ENCODE assay signal across 26 cellular contexts in the genomic region with DNA sequence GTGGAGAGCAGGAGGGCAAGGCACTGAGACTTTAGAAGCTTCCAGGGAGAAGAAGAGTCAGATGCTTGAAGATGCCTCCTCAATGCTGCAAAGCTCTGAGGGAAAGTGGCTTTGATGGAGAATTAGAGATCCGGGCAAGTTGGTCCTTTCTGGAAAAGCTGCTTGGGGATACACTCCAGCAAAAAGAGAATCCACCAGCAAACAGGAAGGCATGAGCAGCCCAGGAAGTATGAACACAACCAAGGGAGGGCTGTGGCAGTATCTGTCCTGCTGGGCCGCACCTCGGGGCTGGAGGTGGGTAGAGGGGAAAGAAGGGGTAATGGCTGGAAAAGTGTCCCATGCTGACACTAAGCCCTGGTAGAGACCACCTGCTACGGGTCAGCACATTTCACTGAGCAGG. TPM values are rescaled to one million over a fixed set of nuclear protein-coding genes. Genes with fewer than 3 reads are reported as not detected.
A peak's percentile ranks its signal among the peaks of the same experiment; 100 is the strongest.
DNase-seq lines count a peak whose midpoint lies in the region; ATAC-seq and TF ChIP-seq lines count a peak whose summit lies in the region.
"Had no signal": no experiment of that assay in that cellular context is flagged by ENCODE, and none has a peak within 500 bp of the region (broad histone marks: within the 10 kb centered on the region; RNA-seq: fewer than 3 reads in every experiment).

No MANE protein-coding gene starts in this region.

- H3K9me3 ChIP-seq in HEK293 (ENCODE audit: control insufficient read depth, insufficient read depth, low read depth, low read length) (no peaks in the 10 kb centered on the region), PC-9 (ENCODE audit: insufficient read depth, low read depth) (no peaks in the 10 kb centered on the region)
- H3K9me3 ChIP-seq: sigmoid colon had no signal

- H3K27me3 Mint-ChIP-seq in T-helper 1 cell treated with Interleukin-12 subunit alpha and Interleukin-12 subunit beta and Interleukin-4 antibody, amounts not matched to agents 30 μg/mL and 1 μg/mL, for 36 hours (ENCODE audit: low read depth): no peaks in the 10 kb centered on the region
- H3K27me3 Mint-ChIP-seq in neural crest cell (ENCODE audit: low read depth): peaks cover 2% of the 10 kb centered on the region
- H3K27me3 Mint-ChIP-seq: B cell; stimulated activated naive CD8-positive, alpha-beta T cell treated with anti-CD3 and anti-CD28 coated beads, Interleukin-15, Interleukin-2, amounts not matched to agents 100 ng/mL and 50 ng/mL, for 24 hours; type B pancreatic cell had no signal

- CTCF ChIA-PET in HEK293 (lab: Yijun Ruan, JAX) (interaction anchor here (0.5 kb wide), 1 partner anchor 1468 kb away, joined by 3 read pairs; no protein-coding TSS in a partner anchor), PC-9 (lab: Charles Lee) (no interaction called here)

- no peak for TF ChIP-seq CTCF in HEK293 (tag by site-specific recombination; IDR thresholded peaks at IDR 0.05)
- no peak for TF ChIP-seq CTCF in neural crest cell (conservative IDR thresholded peaks at IDR 0.05)
- no peak for TF ChIP-seq CTCF in PC-9 (conservative IDR thresholded peaks at IDR 0.05)

- POLR2A ChIA-PET in HEK293 (lab: Yijun Ruan, JAX): interaction anchor here (0.6 kb wide), 1 partner anchor 23 kb away, joined by 7 read pairs; no protein-coding TSS in a partner anchor
- POLR2A ChIA-PET in PC-9 (lab: Charles Lee; ENCODE audit: unreplicated experiment): no interaction called here

- peaks cover 3% of the 10 kb centered on the region; the same call in 1 of the 2 replicates for H3F3A ChIP-seq in PC-9 (ENCODE audit: insufficient read depth, low read depth)

- DNase-seq in T-helper 1 cell: no peak
- no peak for DNase-seq in caudate nucleus (lab: John Stamatoyannopoulos, UW)
- no peak for DNase-seq in neural crest cell (ENCODE audit: low read depth, low spot score)
- DNase-seq in NCI-H774 (lab: John Stamatoyannopoulos, UW): no peak
- no peak for DNase-seq in PC-9
- DNase-seq in left lobe of liver (ENCODE audit: low spot score): no peak
- DNase-seq: 8988T; activated CD4-positive, CD25-positive, alpha-beta regulatory T cell; activated CD8-positive, alpha-beta memory T cell treated with anti-CD3 and anti-CD28 coated beads, Interleukin-2, amount 50 U/mL, for 48 hours; GOT3; heart right ventricle; Karpas-422; NCI-H1048; NCI-H2081 treated with DMSO at 0.1 percent for 48 hours; SHP77; stimulated activated CD4-positive, alpha-beta T cell treated with anti-CD3 and anti-CD28 coated beads, Interleukin-1b, Interleukin-23, amount 100 ng/mL, for 48 hours had no signal

- H3K4me1 ChIP-seq in HEK293 (ENCODE audit: control insufficient read depth, insufficient read depth, low read length): peaks cover 4% of the 10 kb centered on the region; the same call in 1 of the 2 replicates
- H3K4me1 ChIP-seq in PC-9 (replicated peaks; ENCODE audit: insufficient read depth): peaks cover 8% of the 10 kb centered on the region

- peaks cover 8% of the 10 kb centered on the region for H3K9me3 Mint-ChIP-seq in T-helper 1 cell treated with Interleukin-12 subunit alpha and Interleukin-12 subunit beta and Interleukin-4 antibody, amounts not matched to agents 30 μg/mL and 1 μg/mL, for 36 hours
- H3K9me3 Mint-ChIP-seq in neural crest cell: peaks cover 5% of the 10 kb centered on the region
- H3K9me3 Mint-ChIP-seq: stimulated activated naive CD8-positive, alpha-beta T cell treated with anti-CD3 and anti-CD28 coated beads, Interleukin-15, Interleukin-2, amounts not matched to agents 100 ng/mL and 50 ng/mL, for 24 hours had no signal

- no peak for ATAC-seq in left lobe of liver
- ATAC-seq: heart right ventricle had no signal

- no peaks in the 10 kb centered on the region for H3K27me3 ChIP-seq in PC-9 (ENCODE audit: insufficient read depth, low read depth)
- H3K27me3 ChIP-seq: heart right ventricle, sigmoid colon had no signal

- intact Hi-C loops in PC-9 (cut with micrococcal nuclease; ENCODE audit: unreplicated experiment): no loop called here

- H3K9me2 ChIP-seq in PC-9 (ENCODE audit: insufficient read depth): no peaks in the 10 kb centered on the region

- H3K27ac Mint-ChIP-seq in T-helper 1 cell treated with Interleukin-12 subunit alpha and Interleukin-12 subunit beta and Interleukin-4 antibody, amounts not matched to agents 30 μg/mL and 1 μg/mL, for 36 hours: peak overlapping the region; percentile 96
- H3K27ac Mint-ChIP-seq in neural crest cell (ENCODE audit: unreplicated experiment): peak overlapping the region; percentile 28
- H3K27ac Mint-ChIP-seq: B cell; stimulated activated naive CD8-positive, alpha-beta T cell treated with anti-CD3 and anti-CD28 coated beads, Interleukin-15, Interleukin-2, amounts not matched to agents 100 ng/mL and 50 ng/mL, for 24 hours; type B pancreatic cell had no signal

- peaks cover 0 to 26% of the 10 kb centered on the region in 2 experiments; a peak in 1 of 3 replicates for H3K36me3 ChIP-seq in HEK293 (ENCODE audit: control insufficient read depth in 2 of 2, insufficient read depth in 1 of 2, low read length in 2 of 2)
- no peaks in the 10 kb centered on the region for H3K36me3 ChIP-seq in PC-9 (ENCODE audit: low read depth)

- H3K4me2 ChIP-seq in PC-9: no peak overlapping the region

- no peak overlapping the region for H3K4me3 ChIP-seq in HEK293 (ENCODE audit: low read depth, low read length)
- H3K4me3 ChIP-seq in PC-9: no peak overlapping the region
- H3K4me3 ChIP-seq: coronary artery, heart right ventricle, lung had no signal

- no peak overlapping the region for H2AFZ ChIP-seq in PC-9
- H2AFZ ChIP-seq: parathyroid adenoma had no signal

- BruUV-seq in PC-9 (replicated peaks; lab: Mats Ljungman, UMichigan): no TSS peak

- H3K36me3 Mint-ChIP-seq in T-helper 1 cell treated with Interleukin-12 subunit alpha and Interleukin-12 subunit beta and Interleukin-4 antibody, amounts not matched to agents 30 μg/mL and 1 μg/mL, for 36 hours (ENCODE audit: low read depth): peaks cover 17% of the 10 kb centered on the region
- peaks cover 33% of the 10 kb centered on the region for H3K36me3 Mint-ChIP-seq in neural crest cell (ENCODE audit: low read depth)

- H3K4me1 Mint-ChIP-seq in T-helper 1 cell treated with Interleukin-12 subunit alpha and Interleukin-12 subunit beta and Interleukin-4 antibody, amounts not matched to agents 30 μg/mL and 1 μg/mL, for 36 hours (ENCODE audit: low read depth): peaks cover 31% of the 10 kb centered on the region
- peaks cover 35% of the 10 kb centered on the region for H3K4me1 Mint-ChIP-seq in neural crest cell

- no peak overlapping the region for H3K4me3 Mint-ChIP-seq in T-helper 1 cell treated with Interleukin-12 subunit alpha and Interleukin-12 subunit beta and Interleukin-4 antibody, amounts not matched to agents 30 μg/mL and 1 μg/mL, for 36 hours
- peak overlapping the region; percentile 74 for H3K4me3 Mint-ChIP-seq in neural crest cell
- H3K4me3 Mint-ChIP-seq: B cell; stimulated activated naive CD8-positive, alpha-beta T cell treated with anti-CD3 and anti-CD28 coated beads, Interleukin-15, Interleukin-2, amounts not matched to agents 100 ng/mL and 50 ng/mL, for 24 hours; type B pancreatic cell had no signal

- H3K27ac ChIP-seq in HEK293 (ENCODE audit: extremely low read depth, low read depth, low read length) (no peak overlapping the region), caudate nucleus (ENCODE audit: low read depth, low read length) (peak overlapping the region; percentile 88), PC-9 (no peak overlapping the region)
- H3K27ac ChIP-seq: coronary artery, parathyroid adenoma had no signal

- no peaks in the 10 kb centered on the region; the same call in 1 of the 2 replicates for H4K20me1 ChIP-seq in PC-9 (ENCODE audit: insufficient read depth)

- peaks cover 8% of the 10 kb centered on the region; the same call in 1 of the 2 replicates for H3K79me2 ChIP-seq in PC-9 (ENCODE audit: low read depth)

TF ChIP-seq in HEK293, 187 proteins besides CTCF, POLR2A, EP300 and RAD21:
- TF ChIP-seq SETDB1 (IDR thresholded peaks at IDR 0.05; ENCODE audit: insufficient read length, low read length): peak; percentile 77
- TF ChIP-seq, protein P1, sequence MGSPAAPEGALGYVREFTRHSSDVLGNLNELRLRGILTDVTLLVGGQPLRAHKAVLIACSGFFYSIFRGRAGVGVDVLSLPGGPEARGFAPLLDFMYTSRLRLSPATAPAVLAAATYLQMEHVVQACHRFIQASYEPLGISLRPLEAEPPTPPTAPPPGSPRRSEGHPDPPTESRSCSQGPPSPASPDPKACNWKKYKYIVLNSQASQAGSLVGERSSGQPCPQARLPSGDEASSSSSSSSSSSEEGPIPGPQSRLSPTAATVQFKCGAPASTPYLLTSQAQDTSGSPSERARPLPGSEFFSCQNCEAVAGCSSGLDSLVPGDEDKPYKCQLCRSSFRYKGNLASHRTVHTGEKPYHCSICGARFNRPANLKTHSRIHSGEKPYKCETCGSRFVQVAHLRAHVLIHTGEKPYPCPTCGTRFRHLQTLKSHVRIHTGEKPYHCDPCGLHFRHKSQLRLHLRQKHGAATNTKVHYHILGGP (tag by site-specific recombination; IDR thresholded peaks at IDR 0.05): no peak
- no peak for TF ChIP-seq ZNF184 (tag by site-specific recombination; IDR thresholded peaks at IDR 0.05)
- TF ChIP-seq ZNF433 (tag by site-specific recombination; IDR thresholded peaks at IDR 0.05; ENCODE audit: low read depth): no peak
- TF ChIP-seq ZNF776 (tag by site-specific recombination; IDR thresholded peaks at IDR 0.05; ENCODE audit: borderline replicate concordance): no peak
- TF ChIP-seq ZNF560 (tag by site-specific recombination; IDR thresholded peaks at IDR 0.05; ENCODE audit: borderline replicate concordance): no peak
- TF ChIP-seq ZNF155 (tag by site-specific recombination; IDR thresholded peaks at IDR 0.05): no peak
- no peak for TF ChIP-seq EGR2 (tag by site-specific recombination; IDR thresholded peaks at IDR 0.05; ENCODE audit: low read depth)
- peak; percentile 99 for TF ChIP-seq ZNF624 (tag by site-specific recombination; IDR thresholded peaks at IDR 0.05)
- TF ChIP-seq PRDM1 (tag by site-specific recombination; IDR thresholded peaks at IDR 0.05): no peak
- TF ChIP-seq ZFP3 (tag by site-specific recombination; IDR thresholded peaks at IDR 0.05; ENCODE audit: low read depth): no peak

RNA-seq across cellular contexts. Expression of a gene that starts 5.3 kb away (rescaled TPM):
- total RNA-seq in neural crest cell (16.0 and 19.4 TPM in 2 replicates), PC-9 (2021) (31.3 and 35.6 TPM in 2 replicates), left lobe of liver (13.5 TPM)
- total RNA-seq: HT1080 had no signal

RNA-seq across cellular contexts. Expression of a gene that starts 16.1 kb away (rescaled TPM):
- 19.4 and 19.8 TPM in 2 replicates for total RNA-seq in neural crest cell
- not detected in 2 replicates for total RNA-seq in PC-9 (2021)
- not detected for total RNA-seq in left lobe of liver
- total RNA-seq: HT1080 had no signal

Comparison
In these comparisons a context has a peak if more than half of its experiments do, and no peak if none do; other contexts are left out.
1. RNA of a gene that starts 16.1 kb away (total RNA-seq): 19.4 to 19.8 TPM in neural crest cell; not detected in left lobe of liver (single experiment) and not detected in PC-9; every median in the first group is over 10 times any median in the second.